In the genomic region with DNA sequence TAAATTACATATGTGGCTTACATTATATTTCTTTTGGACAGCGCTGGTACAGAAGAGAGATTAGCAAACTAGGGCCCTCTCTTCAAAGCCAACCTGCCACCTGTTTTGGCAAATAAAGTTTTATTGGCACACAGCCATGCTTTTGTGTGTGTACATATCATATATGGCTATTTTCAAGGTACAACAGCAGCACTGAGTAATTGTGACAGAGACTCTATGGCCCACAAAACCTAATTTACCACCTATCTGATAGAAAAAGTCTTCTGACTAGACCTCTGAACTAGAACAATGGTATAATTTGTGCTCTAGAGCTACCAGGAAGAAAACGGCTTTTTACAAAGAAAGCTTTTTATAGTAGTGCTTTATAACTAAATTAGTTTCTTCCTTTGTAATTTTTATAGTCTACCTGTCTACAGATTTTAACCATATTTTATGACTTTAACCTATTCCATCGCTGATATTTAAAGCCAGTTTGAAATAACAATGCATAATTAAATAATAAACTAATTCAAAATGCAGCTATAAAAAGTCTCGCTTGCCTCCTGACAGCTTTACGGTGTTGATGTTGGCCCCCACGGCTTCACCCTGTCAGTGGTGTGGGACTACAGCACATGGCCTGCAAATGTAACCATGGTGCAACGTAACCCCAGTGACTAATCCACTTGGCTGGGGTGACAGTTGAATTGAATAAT, we compare ENCODE assay signal across 1 cellular context.
TF ChIP-seq lines count a peak whose summit lies in the region.

No MANE protein-coding gene starts in this region.

TF ChIP-seq in HEK293, 187 proteins besides CTCF, POLR2A, EP300 and RAD21 (continued from another document):
- TF ChIP-seq, protein P1, sequence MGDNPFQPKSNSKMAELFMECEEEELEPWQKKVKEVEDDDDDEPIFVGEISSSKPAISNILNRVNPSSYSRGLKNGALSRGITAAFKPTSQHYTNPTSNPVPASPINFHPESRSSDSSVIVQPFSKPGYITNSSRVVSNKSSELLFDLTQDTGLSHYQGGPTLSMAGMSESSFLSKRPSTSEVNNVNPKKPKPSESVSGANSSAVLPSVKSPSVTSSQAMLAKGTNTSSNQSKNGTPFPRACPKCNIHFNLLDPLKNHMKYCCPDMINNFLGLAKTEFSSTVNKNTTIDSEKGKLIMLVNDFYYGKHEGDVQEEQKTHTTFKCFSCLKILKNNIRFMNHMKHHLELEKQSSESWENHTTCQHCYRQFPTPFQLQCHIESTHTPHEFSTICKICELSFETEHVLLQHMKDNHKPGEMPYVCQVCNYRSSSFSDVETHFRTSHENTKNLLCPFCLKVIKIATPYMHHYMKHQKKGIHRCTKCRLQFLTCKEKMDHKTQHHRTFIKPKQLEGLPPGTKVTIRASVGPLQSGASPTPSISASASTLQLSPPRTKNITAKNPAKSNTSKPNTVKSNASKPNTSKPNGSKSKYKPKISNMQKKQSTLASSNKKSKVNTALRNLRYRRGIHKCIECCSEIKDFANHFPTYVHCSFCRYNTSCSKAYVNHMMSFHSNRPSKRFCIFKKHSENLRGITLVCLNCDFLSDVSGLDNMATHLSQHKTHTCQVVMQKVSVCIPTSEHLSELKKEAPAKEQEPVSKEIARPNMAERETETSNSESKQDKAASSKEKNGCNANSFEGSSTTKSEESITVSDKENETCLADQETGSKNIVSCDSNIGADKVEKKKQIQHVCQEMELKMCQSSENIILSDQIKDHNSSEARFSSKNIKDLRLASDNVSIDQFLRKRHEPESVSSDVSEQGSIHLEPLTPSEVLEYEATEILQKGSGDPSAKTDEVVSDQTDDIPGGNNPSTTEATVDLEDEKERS (tag by site-specific recombination; IDR thresholded peaks at IDR 0.05), result no peak
- TF ChIP-seq ZNF561 (tag by site-specific recombination; IDR thresholded peaks at IDR 0.05; ENCODE audit: borderline replicate concordance) (peak; percentile 29; the same call in 1 of the 2 replicates), ZNF777 (tag by site-specific recombination; IDR thresholded peaks at IDR 0.05; ENCODE audit: borderline replicate concordance) (no peak), ZNF654 (tag by site-specific recombination; IDR thresholded peaks at IDR 0.05; ENCODE audit: low read depth) (peak; percentile 5), TCF7L2 (IDR thresholded peaks at IDR 0.05; ENCODE audit: borderline replicate concordance, low read depth, low read length) (no peak), KLF7 (tag by site-specific recombination; IDR thresholded peaks at IDR 0.05; ENCODE audit: borderline replicate concordance) (no peak), ZNF529 (tag by site-specific recombination; IDR thresholded peaks at IDR 0.05; ENCODE audit: insufficient replicate concordance) (no peak), GLI4 (tag by site-specific recombination; IDR thresholded peaks at IDR 0.05) (no peak), ZNF132 (tag by site-specific recombination; IDR thresholded peaks at IDR 0.05; ENCODE audit: borderline replicate concordance) (no peak), ZNF433 (tag by site-specific recombination; IDR thresholded peaks at IDR 0.05; ENCODE audit: low read depth) (no peak), KLF16 (tag by site-specific recombination; IDR thresholded peaks at IDR 0.05) (no peak), ZBTB48 (tag by site-specific recombination; IDR thresholded peaks at IDR 0.05) (no peak), ZNF670 (tag by site-specific recombination; IDR thresholded peaks at IDR 0.05; ENCODE audit: low read depth) (no peak), ZNF138 (tag by site-specific recombination; IDR thresholded peaks at IDR 0.05; ENCODE audit: borderline replicate concordance) (no peak), ZXDB (tag by site-specific recombination; IDR thresholded peaks at IDR 0.05) (peak; percentile 66; the same call in 1 of the 2 replicates), ZNF169 (tag by site-specific recombination; IDR thresholded peaks at IDR 0.05) (no peak), ZNF596 (tag by site-specific recombination; IDR thresholded peaks at IDR 0.05) (peak; percentile 49; the same call in 1 of the 2 replicates), ZNF214 (tag by site-specific recombination; IDR thresholded peaks at IDR 0.05; ENCODE audit: borderline replicate concordance) (no peak), ZNF621 (tag by site-specific recombination; IDR thresholded peaks at IDR 0.05) (no peak), ZNF350 (tag by site-specific recombination; IDR thresholded peaks at IDR 0.05) (no peak), ZNF184 (tag by site-specific recombination; IDR thresholded peaks at IDR 0.05) (no peak), ZNF610 (tag by site-specific recombination; IDR thresholded peaks at IDR 0.05; ENCODE audit: borderline replicate concordance) (no peak), ZNF514 (tag by site-specific recombination; IDR thresholded peaks at IDR 0.05) (no peak), ZNF837 (tag by site-specific recombination; IDR thresholded peaks at IDR 0.05) (no peak), ZNF629 (tag by site-specific recombination; IDR thresholded peaks at IDR 0.05) (peak; percentile 49; the same call in 1 of the 2 replicates)
- TF ChIP-seq, protein P2, sequence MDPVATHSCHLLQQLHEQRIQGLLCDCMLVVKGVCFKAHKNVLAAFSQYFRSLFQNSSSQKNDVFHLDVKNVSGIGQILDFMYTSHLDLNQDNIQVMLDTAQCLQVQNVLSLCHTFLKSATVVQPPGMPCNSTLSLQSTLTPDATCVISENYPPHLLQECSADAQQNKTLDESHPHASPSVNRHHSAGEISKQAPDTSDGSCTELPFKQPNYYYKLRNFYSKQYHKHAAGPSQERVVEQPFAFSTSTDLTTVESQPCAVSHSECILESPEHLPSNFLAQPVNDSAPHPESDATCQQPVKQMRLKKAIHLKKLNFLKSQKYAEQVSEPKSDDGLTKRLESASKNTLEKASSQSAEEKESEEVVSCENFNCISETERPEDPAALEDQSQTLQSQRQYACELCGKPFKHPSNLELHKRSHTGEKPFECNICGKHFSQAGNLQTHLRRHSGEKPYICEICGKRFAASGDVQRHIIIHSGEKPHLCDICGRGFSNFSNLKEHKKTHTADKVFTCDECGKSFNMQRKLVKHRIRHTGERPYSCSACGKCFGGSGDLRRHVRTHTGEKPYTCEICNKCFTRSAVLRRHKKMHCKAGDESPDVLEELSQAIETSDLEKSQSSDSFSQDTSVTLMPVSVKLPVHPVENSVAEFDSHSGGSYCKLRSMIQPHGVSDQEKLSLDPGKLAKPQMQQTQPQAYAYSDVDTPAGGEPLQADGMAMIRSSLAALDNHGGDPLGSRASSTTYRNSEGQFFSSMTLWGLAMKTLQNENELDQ (tag by site-specific recombination; IDR thresholded peaks at IDR 0.05; ENCODE audit: low read depth), result no peak
- TF ChIP-seq, protein P3, sequence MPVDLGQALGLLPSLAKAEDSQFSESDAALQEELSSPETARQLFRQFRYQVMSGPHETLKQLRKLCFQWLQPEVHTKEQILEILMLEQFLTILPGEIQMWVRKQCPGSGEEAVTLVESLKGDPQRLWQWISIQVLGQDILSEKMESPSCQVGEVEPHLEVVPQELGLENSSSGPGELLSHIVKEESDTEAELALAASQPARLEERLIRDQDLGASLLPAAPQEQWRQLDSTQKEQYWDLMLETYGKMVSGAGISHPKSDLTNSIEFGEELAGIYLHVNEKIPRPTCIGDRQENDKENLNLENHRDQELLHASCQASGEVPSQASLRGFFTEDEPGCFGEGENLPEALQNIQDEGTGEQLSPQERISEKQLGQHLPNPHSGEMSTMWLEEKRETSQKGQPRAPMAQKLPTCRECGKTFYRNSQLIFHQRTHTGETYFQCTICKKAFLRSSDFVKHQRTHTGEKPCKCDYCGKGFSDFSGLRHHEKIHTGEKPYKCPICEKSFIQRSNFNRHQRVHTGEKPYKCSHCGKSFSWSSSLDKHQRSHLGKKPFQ (tag by site-specific recombination; IDR thresholded peaks at IDR 0.05), result no peak
- TF ChIP-seq, protein P4, sequence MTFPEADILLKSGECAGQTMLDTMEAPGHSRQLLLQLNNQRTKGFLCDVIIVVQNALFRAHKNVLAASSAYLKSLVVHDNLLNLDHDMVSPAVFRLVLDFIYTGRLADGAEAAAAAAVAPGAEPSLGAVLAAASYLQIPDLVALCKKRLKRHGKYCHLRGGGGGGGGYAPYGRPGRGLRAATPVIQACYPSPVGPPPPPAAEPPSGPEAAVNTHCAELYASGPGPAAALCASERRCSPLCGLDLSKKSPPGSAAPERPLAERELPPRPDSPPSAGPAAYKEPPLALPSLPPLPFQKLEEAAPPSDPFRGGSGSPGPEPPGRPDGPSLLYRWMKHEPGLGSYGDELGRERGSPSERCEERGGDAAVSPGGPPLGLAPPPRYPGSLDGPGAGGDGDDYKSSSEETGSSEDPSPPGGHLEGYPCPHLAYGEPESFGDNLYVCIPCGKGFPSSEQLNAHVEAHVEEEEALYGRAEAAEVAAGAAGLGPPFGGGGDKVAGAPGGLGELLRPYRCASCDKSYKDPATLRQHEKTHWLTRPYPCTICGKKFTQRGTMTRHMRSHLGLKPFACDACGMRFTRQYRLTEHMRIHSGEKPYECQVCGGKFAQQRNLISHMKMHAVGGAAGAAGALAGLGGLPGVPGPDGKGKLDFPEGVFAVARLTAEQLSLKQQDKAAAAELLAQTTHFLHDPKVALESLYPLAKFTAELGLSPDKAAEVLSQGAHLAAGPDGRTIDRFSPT (tag by site-specific recombination; IDR thresholded peaks at IDR 0.05), result no peak
